In the genomic region with DNA sequence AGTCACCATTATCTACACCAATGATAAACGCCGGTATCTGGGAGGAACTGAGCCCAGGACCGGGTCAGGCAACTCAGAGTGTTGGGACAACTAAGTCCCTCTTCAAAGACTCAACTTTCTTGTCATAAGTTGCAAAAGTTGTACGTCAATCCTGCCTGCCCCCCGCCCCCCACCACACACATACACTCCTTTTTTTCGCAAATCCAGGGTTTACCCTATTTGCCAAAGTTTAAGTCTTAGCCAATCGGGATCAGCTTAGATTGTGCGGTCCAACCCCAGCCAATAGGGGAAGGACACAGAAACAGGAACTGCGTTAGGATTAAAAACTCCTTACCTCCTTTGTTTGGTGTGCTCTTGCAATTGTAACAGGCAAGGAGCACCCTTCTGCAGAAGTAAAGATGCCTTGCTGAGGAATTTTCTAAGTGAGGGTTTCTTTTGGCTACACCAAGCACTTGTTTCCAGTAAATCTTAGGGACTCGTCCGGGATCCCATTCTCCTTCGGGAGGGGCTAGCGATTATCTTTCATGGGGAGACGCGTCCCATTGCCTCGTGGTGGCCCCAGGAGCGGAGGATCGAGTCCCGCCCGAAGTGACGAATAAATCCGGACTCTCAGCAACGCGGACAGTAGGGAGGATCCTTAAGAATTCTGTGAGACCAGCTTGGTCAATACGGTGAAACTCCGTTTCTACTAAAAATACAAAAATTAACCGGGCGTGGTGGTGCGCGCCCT, we compare ENCODE assay signal across 8 cellular contexts.
DNase-seq lines count a peak whose midpoint lies in the region; ATAC-seq, FAIRE-seq and TF ChIP-seq lines count a peak whose summit lies in the region.

No MANE protein-coding gene starts in this region.

- POLR2A ChIA-PET in WTC11 (lab: Charles Lee) = interaction anchor here (0.6 to 2.1 kb wide), 9 partner anchors 9 to 660 kb away, joined by 3 to 18 read pairs (median 3); a partner anchor contains a TSS

- CTCF ChIA-PET in WTC11 (lab: Charles Lee) = interaction anchor here (0.6 to 1.9 kb wide), 21 partner anchors 10 to 869 kb away, joined by 3 to 7 read pairs (median 4); a partner anchor contains a TSS

- H3K27ac Mint-ChIP-seq in WTC11 = peak overlapping the region; percentile 97
- peak overlapping the region; percentile 99 for H3K27ac Mint-ChIP-seq in mesothelial cell of epicardium

- peak; percentile 96 for FAIRE-seq in endometrium (lab: Jason Lieb, UNC)

- no peaks in the 10 kb centered on the region; the same call in 1 of the 2 replicates for H3K36me3 Mint-ChIP-seq in WTC11
- H3K36me3 Mint-ChIP-seq in mesothelial cell of epicardium = peaks cover 18% of the 10 kb centered on the region

- peak; percentile 16 for DNase-seq in activated T-cell treated with anti-CD3 and anti-CD28 coated beads for 1 hour (ENCODE audit: low read depth)
- DNase-seq in activated T-cell treated with anti-CD3 and anti-CD28 coated beads for 4 hours = no peak
- DNase-seq in NCI-H146 (lab: John Stamatoyannopoulos, UW) = peak; percentile 38
- DNase-seq in WTC11 (ENCODE audit: low spot score) = peak; percentile 54
- DNase-seq in mesothelial cell of epicardium (ENCODE audit: low spot score in 2 of 2, unreplicated experiment in 2 of 2) = peak in 1 of 2 experiments; percentile 57
- DNase-seq in superior temporal gyrus (ENCODE audit: extremely low spot score) = peak; percentile 53

- peaks cover 23% of the 10 kb centered on the region for H3K4me1 Mint-ChIP-seq in WTC11
- H3K4me1 Mint-ChIP-seq in mesothelial cell of epicardium = peaks cover 15% of the 10 kb centered on the region

- H3K4me3 Mint-ChIP-seq in WTC11 (peak overlapping the region; percentile 98), mesothelial cell of epicardium (peak overlapping the region; percentile 98)

- ATAC-seq in HG02571 (IDR thresholded peaks at IDR 0.05; ENCODE audit: unreplicated experiment) (peak; percentile 28), WTC11 (peak; percentile 71)

- H3K9me3 Mint-ChIP-seq in WTC11 = no peaks in the 10 kb centered on the region
- peaks cover 38% of the 10 kb centered on the region for H3K9me3 Mint-ChIP-seq in mesothelial cell of epicardium

- TF ChIP-seq CTCF in WTC11 (IDR thresholded peaks at IDR 0.05) (no peak), mesothelial cell of epicardium (IDR thresholded peaks at IDR 0.05; ENCODE audit: unreplicated experiment) (no peak)

- H3K27me3 Mint-ChIP-seq in WTC11 (ENCODE audit: low read depth) (peaks cover 3% of the 10 kb centered on the region; the same call in 1 of the 2 replicates), mesothelial cell of epicardium (ENCODE audit: low read depth) (no peaks in the 10 kb centered on the region)

TF ChIP-seq in WTC11, 78 proteins besides CTCF, POLR2A, EP300 and RAD21 (continues in another document):
- TF ChIP-seq FOXK1 (CRISPR knock-in tag; IDR thresholded peaks at IDR 0.05) (0 out of 2 replicates have a peak, but pooled peaks have one; percentile 29), EMX1 (CRISPR knock-in tag; IDR thresholded peaks at IDR 0.05) (no peak), NFATC4 (CRISPR knock-in tag; IDR thresholded peaks at IDR 0.05) (no peak), RELA (CRISPR knock-in tag; IDR thresholded peaks at IDR 0.05; ENCODE audit: borderline replicate concordance) (no peak), GTF2I (CRISPR knock-in tag; conservative IDR thresholded peaks at IDR 0.05) (no peak), ZNF671 (CRISPR knock-in tag; IDR thresholded peaks at IDR 0.05) (no peak), IRF2 (CRISPR knock-in tag; IDR thresholded peaks at IDR 0.05; ENCODE audit: borderline replicate concordance, low read depth) (no peak), RORB (CRISPR knock-in tag; IDR thresholded peaks at IDR 0.05) (no peak), SOX15 (CRISPR knock-in tag; IDR thresholded peaks at IDR 0.05) (no peak)
- TF ChIP-seq, protein P1, sequence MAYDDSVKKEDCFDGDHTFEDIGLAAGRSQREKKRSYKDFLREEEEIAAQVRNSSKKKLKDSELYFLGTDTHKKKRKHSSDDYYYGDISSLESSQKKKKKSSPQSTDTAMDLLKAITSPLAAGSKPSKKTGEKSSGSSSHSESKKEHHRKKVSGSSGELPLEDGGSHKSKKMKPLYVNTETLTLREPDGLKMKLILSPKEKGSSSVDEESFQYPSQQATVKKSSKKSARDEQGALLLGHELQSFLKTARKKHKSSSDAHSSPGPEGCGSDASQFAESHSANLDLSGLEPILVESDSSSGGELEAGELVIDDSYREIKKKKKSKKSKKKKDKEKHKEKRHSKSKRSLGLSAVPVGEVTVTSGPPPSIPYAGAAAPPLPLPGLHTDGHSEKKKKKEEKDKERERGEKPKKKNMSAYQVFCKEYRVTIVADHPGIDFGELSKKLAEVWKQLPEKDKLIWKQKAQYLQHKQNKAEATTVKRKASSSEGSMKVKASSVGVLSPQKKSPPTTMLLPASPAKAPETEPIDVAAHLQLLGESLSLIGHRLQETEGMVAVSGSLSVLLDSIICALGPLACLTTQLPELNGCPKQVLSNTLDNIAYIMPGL (CRISPR knock-in tag; IDR thresholded peaks at IDR 0.05) = peak; percentile 33; the same call in 1 of the 2 replicates
- TF ChIP-seq, protein P2, sequence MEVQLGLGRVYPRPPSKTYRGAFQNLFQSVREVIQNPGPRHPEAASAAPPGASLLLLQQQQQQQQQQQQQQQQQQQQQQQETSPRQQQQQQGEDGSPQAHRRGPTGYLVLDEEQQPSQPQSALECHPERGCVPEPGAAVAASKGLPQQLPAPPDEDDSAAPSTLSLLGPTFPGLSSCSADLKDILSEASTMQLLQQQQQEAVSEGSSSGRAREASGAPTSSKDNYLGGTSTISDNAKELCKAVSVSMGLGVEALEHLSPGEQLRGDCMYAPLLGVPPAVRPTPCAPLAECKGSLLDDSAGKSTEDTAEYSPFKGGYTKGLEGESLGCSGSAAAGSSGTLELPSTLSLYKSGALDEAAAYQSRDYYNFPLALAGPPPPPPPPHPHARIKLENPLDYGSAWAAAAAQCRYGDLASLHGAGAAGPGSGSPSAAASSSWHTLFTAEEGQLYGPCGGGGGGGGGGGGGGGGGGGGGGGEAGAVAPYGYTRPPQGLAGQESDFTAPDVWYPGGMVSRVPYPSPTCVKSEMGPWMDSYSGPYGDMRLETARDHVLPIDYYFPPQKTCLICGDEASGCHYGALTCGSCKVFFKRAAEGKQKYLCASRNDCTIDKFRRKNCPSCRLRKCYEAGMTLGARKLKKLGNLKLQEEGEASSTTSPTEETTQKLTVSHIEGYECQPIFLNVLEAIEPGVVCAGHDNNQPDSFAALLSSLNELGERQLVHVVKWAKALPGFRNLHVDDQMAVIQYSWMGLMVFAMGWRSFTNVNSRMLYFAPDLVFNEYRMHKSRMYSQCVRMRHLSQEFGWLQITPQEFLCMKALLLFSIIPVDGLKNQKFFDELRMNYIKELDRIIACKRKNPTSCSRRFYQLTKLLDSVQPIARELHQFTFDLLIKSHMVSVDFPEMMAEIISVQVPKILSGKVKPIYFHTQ (CRISPR knock-in tag; IDR thresholded peaks at IDR 0.05) = 0 out of 2 replicates have a peak, but pooled peaks have one; percentile 25
- TF ChIP-seq, protein P3, sequence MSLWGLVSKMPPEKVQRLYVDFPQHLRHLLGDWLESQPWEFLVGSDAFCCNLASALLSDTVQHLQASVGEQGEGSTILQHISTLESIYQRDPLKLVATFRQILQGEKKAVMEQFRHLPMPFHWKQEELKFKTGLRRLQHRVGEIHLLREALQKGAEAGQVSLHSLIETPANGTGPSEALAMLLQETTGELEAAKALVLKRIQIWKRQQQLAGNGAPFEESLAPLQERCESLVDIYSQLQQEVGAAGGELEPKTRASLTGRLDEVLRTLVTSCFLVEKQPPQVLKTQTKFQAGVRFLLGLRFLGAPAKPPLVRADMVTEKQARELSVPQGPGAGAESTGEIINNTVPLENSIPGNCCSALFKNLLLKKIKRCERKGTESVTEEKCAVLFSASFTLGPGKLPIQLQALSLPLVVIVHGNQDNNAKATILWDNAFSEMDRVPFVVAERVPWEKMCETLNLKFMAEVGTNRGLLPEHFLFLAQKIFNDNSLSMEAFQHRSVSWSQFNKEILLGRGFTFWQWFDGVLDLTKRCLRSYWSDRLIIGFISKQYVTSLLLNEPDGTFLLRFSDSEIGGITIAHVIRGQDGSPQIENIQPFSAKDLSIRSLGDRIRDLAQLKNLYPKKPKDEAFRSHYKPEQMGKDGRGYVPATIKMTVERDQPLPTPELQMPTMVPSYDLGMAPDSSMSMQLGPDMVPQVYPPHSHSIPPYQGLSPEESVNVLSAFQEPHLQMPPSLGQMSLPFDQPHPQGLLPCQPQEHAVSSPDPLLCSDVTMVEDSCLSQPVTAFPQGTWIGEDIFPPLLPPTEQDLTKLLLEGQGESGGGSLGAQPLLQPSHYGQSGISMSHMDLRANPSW (CRISPR knock-in tag; conservative IDR thresholded peaks at IDR 0.05; ENCODE audit: low read depth) = no peak
- TF ChIP-seq, protein P4, sequence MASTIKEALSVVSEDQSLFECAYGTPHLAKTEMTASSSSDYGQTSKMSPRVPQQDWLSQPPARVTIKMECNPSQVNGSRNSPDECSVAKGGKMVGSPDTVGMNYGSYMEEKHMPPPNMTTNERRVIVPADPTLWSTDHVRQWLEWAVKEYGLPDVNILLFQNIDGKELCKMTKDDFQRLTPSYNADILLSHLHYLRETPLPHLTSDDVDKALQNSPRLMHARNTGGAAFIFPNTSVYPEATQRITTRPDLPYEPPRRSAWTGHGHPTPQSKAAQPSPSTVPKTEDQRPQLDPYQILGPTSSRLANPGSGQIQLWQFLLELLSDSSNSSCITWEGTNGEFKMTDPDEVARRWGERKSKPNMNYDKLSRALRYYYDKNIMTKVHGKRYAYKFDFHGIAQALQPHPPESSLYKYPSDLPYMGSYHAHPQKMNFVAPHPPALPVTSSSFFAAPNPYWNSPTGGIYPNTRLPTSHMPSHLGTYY (CRISPR knock-in tag; IDR thresholded peaks at IDR 0.05) = no peak
- TF ChIP-seq, protein P5, sequence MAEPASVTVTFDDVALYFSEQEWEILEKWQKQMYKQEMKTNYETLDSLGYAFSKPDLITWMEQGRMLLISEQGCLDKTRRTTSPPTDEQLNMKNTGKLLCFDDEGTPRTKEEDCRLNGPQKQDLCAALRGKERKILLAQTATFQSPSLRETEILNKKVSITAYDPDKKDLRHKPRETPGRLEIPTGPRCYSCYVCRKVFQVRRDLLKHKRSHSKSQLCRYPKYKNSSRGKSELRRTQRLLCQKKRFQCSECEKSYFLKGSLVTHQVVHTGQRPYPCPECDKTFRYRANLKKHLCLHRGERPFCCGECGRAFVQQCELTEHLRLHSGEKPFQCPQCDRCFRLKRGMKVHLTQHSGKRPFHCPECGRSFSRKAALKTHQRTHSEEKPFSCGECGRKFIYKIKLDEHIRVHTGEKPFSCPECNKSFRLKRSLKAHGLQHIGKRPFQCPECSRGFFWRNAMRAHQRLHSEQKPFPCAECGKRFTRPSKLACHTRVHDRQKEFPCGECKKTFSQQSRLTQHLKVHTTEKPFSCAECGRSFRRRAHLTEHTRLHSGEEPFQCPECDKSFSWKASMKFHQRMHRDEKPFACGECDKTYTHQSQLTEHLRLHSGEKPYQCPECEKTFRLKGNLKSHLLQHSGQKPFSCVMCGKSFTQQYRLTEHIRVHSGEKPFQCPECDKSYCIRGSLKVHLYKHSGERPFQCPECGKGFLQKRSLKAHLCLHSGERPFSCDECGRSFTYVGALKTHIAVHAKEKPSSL (CRISPR knock-in tag; conservative IDR thresholded peaks at IDR 0.05) = no peak
